Comparison of ENCODE assay signal across 8 cellular contexts in genomic region chr19:40392894-40393517, GRCh38. TPM values are rescaled to one million over a fixed set of nuclear protein-coding genes. Genes with fewer than 3 reads are reported as not detected.
DNase-seq lines count a peak whose midpoint lies in the region; ATAC-seq and TF ChIP-seq lines count a peak whose summit lies in the region.
"Had no signal": no experiment of that assay in that cellular context is flagged by ENCODE, and none has a peak within 500 bp of the region (broad histone marks: within the 10 kb centered on the region; RNA-seq: fewer than 3 reads in every experiment).

No MANE protein-coding gene starts in this region.

- no peak for ATAC-seq in stimulated activated memory B cell treated with anti-CD40 and anti-IgM and Interleukin-4, amounts not matched to agents 10 μg/mL and 1 μg/mL and 100 μg/mL, for 72 hours

- H3K27ac Mint-ChIP-seq in stimulated activated memory B cell treated with anti-CD40 and anti-IgM and Interleukin-4, amounts not matched to agents 10 μg/mL and 1 μg/mL and 100 μg/mL, for 72 hours = peak overlapping the region; percentile 8
- no peak overlapping the region for H3K27ac Mint-ChIP-seq in activated CD4-positive, alpha-beta T cell treated with anti-CD3 and anti-CD28 coated beads, Interleukin-2, amount 10 ng/mL, durations not matched to agents 24 days and 14 days
- no peak overlapping the region for H3K27ac Mint-ChIP-seq in activated T-helper 2 cell treated with anti-CD3 and anti-CD28 coated beads, Interferon-gamma antibody, Interleukin-2, Interleukin-4, amounts not matched to agents 10 μg/mL and 5 μg/mL and 100 μg/mL, durations not matched to agents 14 hours and 24 hours and 36 hours
- H3K27ac Mint-ChIP-seq: natural killer cell treated with Interleukin-12 subunit alpha and Interleukin-12 subunit beta and Interleukin-15 and Interleukin-18, amount 100 ng/mL, for 72 hours had no signal

- peaks cover 11% of the 10 kb centered on the region for H3K27me3 Mint-ChIP-seq in stimulated activated memory B cell treated with anti-CD40 and anti-IgM and Interleukin-4, amounts not matched to agents 10 μg/mL and 1 μg/mL and 100 μg/mL, for 72 hours
- H3K27me3 Mint-ChIP-seq in activated CD4-positive, alpha-beta T cell treated with anti-CD3 and anti-CD28 coated beads, Interleukin-2, amount 10 ng/mL, durations not matched to agents 24 days and 14 days = no peaks in the 10 kb centered on the region
- no peaks in the 10 kb centered on the region for H3K27me3 Mint-ChIP-seq in activated T-helper 2 cell treated with anti-CD3 and anti-CD28 coated beads, Interferon-gamma antibody, Interleukin-2, Interleukin-4, amounts not matched to agents 10 μg/mL and 5 μg/mL and 100 μg/mL, durations not matched to agents 14 hours and 24 hours and 36 hours (ENCODE audit: low read depth)
- H3K27me3 Mint-ChIP-seq: natural killer cell treated with Interleukin-12 subunit alpha and Interleukin-12 subunit beta and Interleukin-15 and Interleukin-18, amount 100 ng/mL, for 72 hours had no signal

- H3K4me3 ChIP-seq in cardiac fibroblast (replicated peaks in 1 of 2; ENCODE audit: low read depth in 2 of 2, low read length in 2 of 2) = no peak overlapping the region

- H3K36me3 Mint-ChIP-seq in stimulated activated memory B cell treated with anti-CD40 and anti-IgM and Interleukin-4, amounts not matched to agents 10 μg/mL and 1 μg/mL and 100 μg/mL, for 72 hours = no peaks in the 10 kb centered on the region
- no peaks in the 10 kb centered on the region for H3K36me3 Mint-ChIP-seq in activated CD4-positive, alpha-beta T cell treated with anti-CD3 and anti-CD28 coated beads, Interleukin-2, amount 10 ng/mL, durations not matched to agents 24 days and 14 days (ENCODE audit: low read depth)
- H3K36me3 Mint-ChIP-seq in activated T-helper 2 cell treated with anti-CD3 and anti-CD28 coated beads, Interferon-gamma antibody, Interleukin-2, Interleukin-4, amounts not matched to agents 10 μg/mL and 5 μg/mL and 100 μg/mL, durations not matched to agents 14 hours and 24 hours and 36 hours (ENCODE audit: low read depth) = no peaks in the 10 kb centered on the region
- H3K36me3 Mint-ChIP-seq: natural killer cell treated with Interleukin-12 subunit alpha and Interleukin-12 subunit beta and Interleukin-15 and Interleukin-18, amount 100 ng/mL, for 72 hours had no signal

- TF ChIP-seq CTCF in cardiac fibroblast (IDR thresholded peaks at IDR 0.05; ENCODE audit: low read depth, low read length) = peak; percentile 43

- H3K4me3 Mint-ChIP-seq in stimulated activated memory B cell treated with anti-CD40 and anti-IgM and Interleukin-4, amounts not matched to agents 10 μg/mL and 1 μg/mL and 100 μg/mL, for 72 hours = no peak overlapping the region
- no peak overlapping the region for H3K4me3 Mint-ChIP-seq in activated CD4-positive, alpha-beta T cell treated with anti-CD3 and anti-CD28 coated beads, Interleukin-2, amount 10 ng/mL, durations not matched to agents 24 days and 14 days
- no peak overlapping the region for H3K4me3 Mint-ChIP-seq in activated T-helper 2 cell treated with anti-CD3 and anti-CD28 coated beads, Interferon-gamma antibody, Interleukin-2, Interleukin-4, amounts not matched to agents 10 μg/mL and 5 μg/mL and 100 μg/mL, durations not matched to agents 14 hours and 24 hours and 36 hours (ENCODE audit: low read depth)
- H3K4me3 Mint-ChIP-seq: natural killer cell treated with Interleukin-12 subunit alpha and Interleukin-12 subunit beta and Interleukin-15 and Interleukin-18, amount 100 ng/mL, for 72 hours had no signal

- H3K4me1 Mint-ChIP-seq in stimulated activated memory B cell treated with anti-CD40 and anti-IgM and Interleukin-4, amounts not matched to agents 10 μg/mL and 1 μg/mL and 100 μg/mL, for 72 hours = no peaks in the 10 kb centered on the region
- no peaks in the 10 kb centered on the region for H3K4me1 Mint-ChIP-seq in activated CD4-positive, alpha-beta T cell treated with anti-CD3 and anti-CD28 coated beads, Interleukin-2, amount 10 ng/mL, durations not matched to agents 24 days and 14 days
- H3K4me1 Mint-ChIP-seq in activated T-helper 2 cell treated with anti-CD3 and anti-CD28 coated beads, Interferon-gamma antibody, Interleukin-2, Interleukin-4, amounts not matched to agents 10 μg/mL and 5 μg/mL and 100 μg/mL, durations not matched to agents 14 hours and 24 hours and 36 hours (ENCODE audit: low read depth) = no peaks in the 10 kb centered on the region

- H3K9me3 Mint-ChIP-seq in stimulated activated memory B cell treated with anti-CD40 and anti-IgM and Interleukin-4, amounts not matched to agents 10 μg/mL and 1 μg/mL and 100 μg/mL, for 72 hours = no peaks in the 10 kb centered on the region
- H3K9me3 Mint-ChIP-seq in activated CD4-positive, alpha-beta T cell treated with anti-CD3 and anti-CD28 coated beads, Interleukin-2, amount 10 ng/mL, durations not matched to agents 24 days and 14 days = no peaks in the 10 kb centered on the region
- no peaks in the 10 kb centered on the region for H3K9me3 Mint-ChIP-seq in activated T-helper 2 cell treated with anti-CD3 and anti-CD28 coated beads, Interferon-gamma antibody, Interleukin-2, Interleukin-4, amounts not matched to agents 10 μg/mL and 5 μg/mL and 100 μg/mL, durations not matched to agents 14 hours and 24 hours and 36 hours
- H3K9me3 Mint-ChIP-seq: natural killer cell treated with Interleukin-12 subunit alpha and Interleukin-12 subunit beta and Interleukin-15 and Interleukin-18, amount 100 ng/mL, for 72 hours had no signal

- intact Hi-C loops in activated CD4-positive, alpha-beta T cell treated with anti-CD3 and anti-CD28 coated beads, Interleukin-2, amount 10 ng/mL, durations not matched to agents 24 days and 14 days (cut with micrococcal nuclease) = no loop called here
- intact Hi-C loops in activated T-helper 2 cell treated with anti-CD3 and anti-CD28 coated beads, Interferon-gamma antibody, Interleukin-2, Interleukin-4, amounts not matched to agents 10 μg/mL and 5 μg/mL and 100 μg/mL, durations not matched to agents 14 hours and 24 hours and 36 hours (cut with micrococcal nuclease) = no loop called here

- DNase-seq in DMS 273 (lab: John Stamatoyannopoulos, UW; ENCODE audit: unreplicated experiment) = peak; percentile 50
- no peak for DNase-seq in DMS 273 treated with DMSO at 0.1 percent for 48 hours (lab: John Stamatoyannopoulos, UW)
- DNase-seq in cardiac fibroblast (ENCODE audit: low read depth in 2 of 2) = peak in 1 of 2 donors; percentile 25
- DNase-seq in activated CD4-positive, alpha-beta T cell treated with anti-CD3 and anti-CD28 coated beads, Interleukin-2, amount 10 ng/mL, durations not matched to agents 24 days and 14 days = no peak
- DNase-seq in activated T-helper 2 cell treated with anti-CD3 and anti-CD28 coated beads, Interferon-gamma antibody, Interleukin-2, Interleukin-4, amounts not matched to agents 10 μg/mL and 5 μg/mL and 100 μg/mL, durations not matched to agents 14 hours and 24 hours and 36 hours (ENCODE audit: low spot score) = no peak
- DNase-seq: NCI-H524 treated with DMSO at 0.1 percent for 48 hours had no signal

RNA-seq across cellular contexts. Expression of gene HIPK4, which starts 3.0 kb away (rescaled TPM):
- not detected in 2 replicates for total RNA-seq in activated CD4-positive, alpha-beta T cell treated with anti-CD3 and anti-CD28 coated beads, Interleukin-2, amount 10 ng/mL, durations not matched to agents 24 days and 14 days
- 0.07 TPM in 1 of 2 replicates, not detected in the other for total RNA-seq in activated T-helper 2 cell treated with anti-CD3 and anti-CD28 coated beads, Interferon-gamma antibody, Interleukin-2, Interleukin-4, amounts not matched to agents 10 μg/mL and 5 μg/mL and 100 μg/mL, durations not matched to agents 14 hours and 24 hours and 36 hours
- total RNA-seq: natural killer cell treated with Interleukin-12 subunit alpha and Interleukin-12 subunit beta and Interleukin-15 and Interleukin-18, amount 100 ng/mL, for 72 hours had no signal

RNA-seq across cellular contexts. Expression of gene PRX, which starts 20.2 kb away (rescaled TPM):
- total RNA-seq in activated CD4-positive, alpha-beta T cell treated with anti-CD3 and anti-CD28 coated beads, Interleukin-2, amount 10 ng/mL, durations not matched to agents 24 days and 14 days = 0.84 and 0.90 TPM in 2 replicates
- 0.83 and 0.87 TPM in 2 replicates for total RNA-seq in activated T-helper 2 cell treated with anti-CD3 and anti-CD28 coated beads, Interferon-gamma antibody, Interleukin-2, Interleukin-4, amounts not matched to agents 10 μg/mL and 5 μg/mL and 100 μg/mL, durations not matched to agents 14 hours and 24 hours and 36 hours

RNA-seq across cellular contexts. Expression of gene SERTAD1, which starts 32.8 kb away (rescaled TPM):
- total RNA-seq in activated CD4-positive, alpha-beta T cell treated with anti-CD3 and anti-CD28 coated beads, Interleukin-2, amount 10 ng/mL, durations not matched to agents 24 days and 14 days = 19.3 and 20.8 TPM in 2 replicates
- 17.5 and 18.1 TPM in 2 replicates for total RNA-seq in activated T-helper 2 cell treated with anti-CD3 and anti-CD28 coated beads, Interferon-gamma antibody, Interleukin-2, Interleukin-4, amounts not matched to agents 10 μg/mL and 5 μg/mL and 100 μg/mL, durations not matched to agents 14 hours and 24 hours and 36 hours

RNA-seq across cellular contexts. Expression of gene PLD3, which starts 44.5 kb away (rescaled TPM):
- total RNA-seq in activated CD4-positive, alpha-beta T cell treated with anti-CD3 and anti-CD28 coated beads, Interleukin-2, amount 10 ng/mL, durations not matched to agents 24 days and 14 days = 49.4 and 52.2 TPM in 2 replicates
- 59.2 and 60.1 TPM in 2 replicates for total RNA-seq in activated T-helper 2 cell treated with anti-CD3 and anti-CD28 coated beads, Interferon-gamma antibody, Interleukin-2, Interleukin-4, amounts not matched to agents 10 μg/mL and 5 μg/mL and 100 μg/mL, durations not matched to agents 14 hours and 24 hours and 36 hours

RNA-seq across cellular contexts. Expression of gene C19orf47, which starts 44.8 kb away (rescaled TPM):
- total RNA-seq in activated CD4-positive, alpha-beta T cell treated with anti-CD3 and anti-CD28 coated beads, Interleukin-2, amount 10 ng/mL, durations not matched to agents 24 days and 14 days = 24.4 and 28.9 TPM in 2 replicates
- 22.4 and 25.1 TPM in 2 replicates for total RNA-seq in activated T-helper 2 cell treated with anti-CD3 and anti-CD28 coated beads, Interferon-gamma antibody, Interleukin-2, Interleukin-4, amounts not matched to agents 10 μg/mL and 5 μg/mL and 100 μg/mL, durations not matched to agents 14 hours and 24 hours and 36 hours
